ENCODE assay signal across 9 cellular contexts in genomic region chr10:132071667-132072066, GRCh38. TPM values are rescaled to one million over a fixed set of nuclear protein-coding genes. Genes with fewer than 3 reads are reported as not detected.
"Had no signal": no experiment of that assay in that cellular context is flagged by ENCODE, and none has a peak within 500 bp of the region (broad histone marks: within the 10 kb centered on the region; RNA-seq: fewer than 3 reads in every experiment).

No MANE protein-coding gene starts in this region.

- H3K27ac ChIP-seq: HL-60, KMS-11 had no signal

- H3K9ac ChIP-seq: KMS-11 had no signal

- FAIRE-seq: HepG2, HTR-8/SVneo had no signal

- DNase-seq: IMR-90, KBM-7, KG1 had no signal

- ATAC-seq: HepG2 had no signal

- H3K4me2 ChIP-seq: KMS-11 had no signal

RNA-seq across cellular contexts. Expression of gene JAKMIP3, which starts 5.9 kb away (rescaled TPM):
- total RNA-seq: HT-29 had no signal
- polyA plus RNA-seq: IgD-negative memory B cell had no signal
